Comparison of ENCODE assay signal across 10 cellular contexts in genomic region chr14:93081875-93082570, GRCh38. TPM values are rescaled to one million over a fixed set of nuclear protein-coding genes. Genes with fewer than 3 reads are reported as not detected.
DNase-seq lines count a peak whose midpoint lies in the region; ATAC-seq and TF ChIP-seq lines count a peak whose summit lies in the region.
"Had no signal": no experiment of that assay in that cellular context is flagged by ENCODE, and none has a peak within 500 bp of the region (broad histone marks: within the 10 kb centered on the region; RNA-seq: fewer than 3 reads in every experiment).

No MANE protein-coding gene starts in this region.

- intact Hi-C loops in ovary (cut with DNase I) = no loop called here

- no peaks in the 10 kb centered on the region for H3K4me1 ChIP-seq in ovary (ENCODE audit: insufficient read depth)

- TF ChIP-seq EP300 in ovary (IDR thresholded peaks at IDR 0.05) = no peak

- TF ChIP-seq CTCF in VCaP (conservative IDR thresholded peaks at IDR 0.05) (no peak), ovary (IDR thresholded peaks at IDR 0.05) (no peak)

- no peak for TF ChIP-seq POLR2A in ovary (IDR thresholded peaks at IDR 0.05)

- H3K4me3 ChIP-seq in ovary = no peak overlapping the region

- H3K4me1 Mint-ChIP-seq in central memory CD8-positive, alpha-beta T cell = peaks cover 45% of the 10 kb centered on the region

- peak overlapping the region; percentile 60 for H3K4me3 Mint-ChIP-seq in central memory CD8-positive, alpha-beta T cell

- H3K27ac ChIP-seq in VCaP (peak overlapping the region; percentile 16; the same call in 1 of the 2 replicates), ovary (no peak overlapping the region)

- H3K27ac Mint-ChIP-seq in central memory CD8-positive, alpha-beta T cell (ENCODE audit: low read depth) = peak overlapping the region; percentile 90

- 81 to 89% (median 82%) methylated on average over 14 of the region's 14 CpGs for whole genome bisulfite sequencing in ovary, 3 donors

- peak; percentile 48 for ATAC-seq in GM18511 (IDR thresholded peaks at IDR 0.05; ENCODE audit: unreplicated experiment)
- peak; percentile 80 for ATAC-seq in central memory CD8-positive, alpha-beta T cell (replicated peaks; ENCODE audit: extremely low read depth, poor library complexity, severe bottlenecking)

- H3K27me3 ChIP-seq in ovary = no peaks in the 10 kb centered on the region

- no peaks in the 10 kb centered on the region for H3K27me3 Mint-ChIP-seq in central memory CD8-positive, alpha-beta T cell

- H3K36me3 Mint-ChIP-seq in central memory CD8-positive, alpha-beta T cell (ENCODE audit: insufficient read depth) = peaks cover 2% of the 10 kb centered on the region

- H3K9me3 ChIP-seq in ovary = no peaks in the 10 kb centered on the region

- no peak for DNase-seq in central memory CD8-positive, alpha-beta T cell (ENCODE audit: low spot score in 2 of 2)
- peak; percentile 16 for DNase-seq in stimulated activated CD4-positive, alpha-beta T cell treated with anti-CD3 and anti-CD28 coated beads, Interleukin-4, amount 100 ng/mL, for 1 hour
- no peak for DNase-seq in ovary
- DNase-seq in germinal center (ENCODE audit: low spot score) = no peak
- no peak for DNase-seq in NCI-H2196 treated with DMSO at 0.1 percent for 48 hours (lab: John Stamatoyannopoulos, UW; ENCODE audit: unreplicated experiment)
- DNase-seq in ecto neural progenitor cell (ENCODE audit: low spot score) = no peak
- DNase-seq: GF-D8, NCI-H187 treated with DMSO at 0.1 percent for 48 hours had no signal

- no peaks in the 10 kb centered on the region for H3K9me3 Mint-ChIP-seq in central memory CD8-positive, alpha-beta T cell

- H3K36me3 ChIP-seq in ovary = no peaks in the 10 kb centered on the region

RNA-seq across cellular contexts. Expression of gene ITPK1, which starts 33.7 kb away (rescaled TPM):
- 10 to 100 TPM; 23.6 to 57.8 (median 49.3) TPM for total RNA-seq in ovary
- polyA plus RNA-seq in ovary = 10 to 100 TPM; 32.2 to 40.9 TPM
